8 cellular contexts compared by ENCODE assay signal in the genomic region with DNA sequence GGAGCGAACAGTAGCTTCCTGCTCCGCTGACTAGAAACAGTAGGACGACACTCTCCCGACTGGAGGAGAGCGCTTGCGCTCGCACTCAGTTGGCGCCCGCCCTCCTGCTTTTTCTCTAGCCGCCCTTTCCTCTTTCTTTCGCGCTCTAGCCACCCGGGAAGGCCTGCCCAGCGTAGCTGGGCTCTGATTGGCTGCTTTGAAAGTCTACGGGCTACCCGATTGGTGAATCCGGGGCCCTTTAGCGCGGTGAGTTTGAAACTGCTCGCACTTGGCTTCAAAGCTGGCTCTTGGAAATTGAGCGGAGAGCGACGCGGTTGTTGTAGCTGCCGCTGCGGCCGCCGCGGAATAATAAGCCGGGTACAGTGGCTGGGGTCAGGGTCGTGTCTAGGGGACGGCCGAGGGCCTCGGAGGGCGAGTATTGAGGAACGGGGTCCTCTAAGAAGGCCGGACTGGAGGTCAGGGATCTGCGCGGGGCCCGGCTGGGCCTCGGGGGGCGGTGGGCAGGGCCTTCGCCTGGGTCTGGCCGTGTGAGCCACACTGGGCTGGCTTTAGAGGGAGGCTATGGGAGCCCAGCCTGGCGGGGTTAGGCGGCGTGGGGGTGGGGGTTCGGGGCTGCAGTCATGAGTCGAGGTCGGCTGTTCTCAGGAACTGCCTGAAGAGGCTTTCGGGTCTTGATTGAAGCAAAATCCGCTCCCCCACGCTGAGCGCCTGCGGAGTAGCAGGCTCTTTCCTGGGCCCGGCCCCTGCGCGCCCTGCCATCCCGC. TPM values are rescaled to one million over a fixed set of nuclear protein-coding genes. Genes with fewer than 3 reads are reported as not detected.
A peak's percentile ranks its signal among the peaks of the same experiment; 100 is the strongest.
DNase-seq lines count a peak whose midpoint lies in the region; ATAC-seq and TF ChIP-seq lines count a peak whose summit lies in the region.

Gene CDK1, plus strand, starts transcription at position 265 of the 764 bp plus-strand sequence. CDS start 1,688 bp downstream, outside the sequence.

- peak within 1 kb of the TSS; percentile 96 for H3K4me3 Mint-ChIP-seq in activated B cell treated with CpG ODN at 0.5 μM for 24 hours
- H3K4me3 Mint-ChIP-seq in central memory CD8-positive, alpha-beta T cell: peak within 1 kb of the TSS; percentile 100

- POLR2A ChIA-PET in activated B cell treated with CpG ODN at 0.5 μM for 24 hours (lab: Charles Lee): interaction anchor here (1.3 kb wide), 1 partner anchor 872 kb away, joined by 4 read pairs; the partner anchor contains the start of gene CCDC6

- peak; percentile 92 for TF ChIP-seq POLR2A in GM18951 (IDR thresholded peaks at IDR 0.05; ENCODE audit: extremely low read depth, insufficient read depth, insufficient read length)

- no peaks in the 10 kb centered on the region for H3K9me3 Mint-ChIP-seq in activated B cell treated with CpG ODN at 0.5 μM for 24 hours
- H3K9me3 Mint-ChIP-seq in central memory CD8-positive, alpha-beta T cell: no peaks in the 10 kb centered on the region

- no peak for TF ChIP-seq CTCF in activated B cell treated with CpG ODN at 0.5 μM for 24 hours (IDR thresholded peaks at IDR 0.05)

- H3K4me1 Mint-ChIP-seq in activated B cell treated with CpG ODN at 0.5 μM for 24 hours: peaks cover 17% of the 10 kb centered on the region
- H3K4me1 Mint-ChIP-seq in central memory CD8-positive, alpha-beta T cell: peaks cover 12% of the 10 kb centered on the region

- CTCF ChIA-PET in activated B cell treated with CpG ODN at 0.5 μM for 24 hours (lab: Charles Lee): interaction anchor here (1.1 to 1.4 kb wide), 2 partner anchors 9 to 17 kb away, joined by 3 read pairs; no protein-coding TSS in a partner anchor

- peak within 1 kb of the TSS; percentile 84 for H3K27ac Mint-ChIP-seq in activated B cell treated with CpG ODN at 0.5 μM for 24 hours
- H3K27ac Mint-ChIP-seq in central memory CD8-positive, alpha-beta T cell (ENCODE audit: low read depth): peak within 1 kb of the TSS; percentile 98

- H3K36me3 Mint-ChIP-seq in activated B cell treated with CpG ODN at 0.5 μM for 24 hours (ENCODE audit: low read depth): no peaks in the 10 kb centered on the region
- peaks cover 6% of the 10 kb centered on the region for H3K36me3 Mint-ChIP-seq in central memory CD8-positive, alpha-beta T cell (ENCODE audit: insufficient read depth)

- ATAC-seq in HG03196 (IDR thresholded peaks at IDR 0.05; ENCODE audit: unreplicated experiment) (peak; percentile 98), activated B cell treated with CpG ODN at 0.5 μM for 24 hours (ENCODE audit: low read depth) (peak; percentile 99)
- ATAC-seq in central memory CD8-positive, alpha-beta T cell (replicated peaks; ENCODE audit: extremely low read depth, poor library complexity, severe bottlenecking): peak; percentile 96

- in situ Hi-C loops in GM18951 (cut with MboI; ENCODE audit: low sequenced_read_pairs, unreplicated experiment): no loop called here

- peaks cover 3% of the 10 kb centered on the region for H3K27me3 Mint-ChIP-seq in activated B cell treated with CpG ODN at 0.5 μM for 24 hours
- H3K27me3 Mint-ChIP-seq in central memory CD8-positive, alpha-beta T cell: peaks cover 9% of the 10 kb centered on the region

- intact Hi-C loops in activated B cell treated with CpG ODN at 0.5 μM for 24 hours (cut with micrococcal nuclease): loop anchor here (1.0 to 10.0 kb wide), 6 partner anchors 47 to 871 kb away; partner anchors contain the start of gene CCDC6

- DNase-seq in AG08396 (ENCODE audit: low spot score) (peak; percentile 98), NCI-H345 (lab: John Stamatoyannopoulos, UW) (peak; percentile 97), activated B cell treated with CpG ODN at 0.5 μM for 24 hours (peak; percentile 86), iris pigment epithelial cell (ENCODE audit: low read depth) (peak; percentile 99)
- peak; percentile 95 for DNase-seq in central memory CD8-positive, alpha-beta T cell (ENCODE audit: low spot score in 2 of 2)
- DNase-seq in stimulated activated CD4-positive, alpha-beta T cell treated with anti-CD3 and anti-CD28 coated beads, Interleukin-12 subunit alpha, Interleukin-12 subunit beta, amount 100 ng/mL, for 4 hours: peak; percentile 90

RNA-seq across cellular contexts. Expression of gene CDK1, which starts in this region (rescaled TPM):
- 1.5 and 1.9 TPM in 2 replicates for total RNA-seq in activated B cell treated with CpG ODN at 0.5 μM for 24 hours

Comparison
In these comparisons a context has a peak if more than half of its experiments do, and no peak if none do; other contexts are left out.
1. Peak in every context shown above with its lines: DNase-seq and ATAC-seq.